7 cellular contexts compared by ENCODE assay signal in genomic region chr5:157933005-157933404, GRCh38.
"Had no signal": no experiment of that assay in that cellular context is flagged by ENCODE, and none has a peak within 500 bp of the region (broad histone marks: within the 10 kb centered on the region; RNA-seq: fewer than 3 reads in every experiment).

No MANE protein-coding gene starts in this region.

- H3K36me3 ChIP-seq: HAP-1 had no signal

- H3K4me1 ChIP-seq: HAP-1 had no signal

- H3K4me3 ChIP-seq: HAP-1, K562 had no signal

- ATAC-seq: HCT116, K562 had no signal

- DNase-seq: GOT3, H7, IMR-90, KG1 had no signal

- H3K9me3 ChIP-seq: HAP-1 had no signal
